26 cellular contexts compared by ENCODE assay signal in genomic region chr9:87642330-87643110, GRCh38.
A peak's percentile ranks its signal among the peaks of the same experiment; 100 is the strongest.
DNase-seq lines count a peak whose midpoint lies in the region; ATAC-seq and TF ChIP-seq lines count a peak whose summit lies in the region.
"Had no signal": no experiment of that assay in that cellular context is flagged by ENCODE, and none has a peak within 500 bp of the region (broad histone marks: within the 10 kb centered on the region; RNA-seq: fewer than 3 reads in every experiment).

No MANE protein-coding gene starts in this region.

- H3K4me3 Mint-ChIP-seq in Caco-2 (ENCODE audit: unreplicated experiment) = no peak overlapping the region
- H3K4me3 Mint-ChIP-seq: activated CD8-positive, alpha-beta T cell treated with anti-CD3 and anti-CD28 coated beads, Interleukin-2, amount 10 ng/mL, durations not matched to agents 7 days and 5 days; activated T-cell treated with anti-CD3 and anti-CD28 coated beads, Interleukin-2, amount 50 U/mL, for 24 hours; CD4-positive, CD25-positive, alpha-beta regulatory T cell; GM23338 had no signal

- peaks cover 58% of the 10 kb centered on the region for H3K4me1 ChIP-seq in body of pancreas
- peaks cover 7 to 30% of the 10 kb centered on the region in 2 donors for H3K4me1 ChIP-seq in left lung
- peaks cover 42% of the 10 kb centered on the region for H3K4me1 ChIP-seq in stomach smooth muscle (ENCODE audit: control insufficient read depth, insufficient read depth, low read length)
- H3K4me1 ChIP-seq in Caco-2 = no peaks in the 10 kb centered on the region
- H3K4me1 ChIP-seq: colonic mucosa, gastrocnemius medialis, uterus had no signal

- ATAC-seq in body of pancreas = no peak
- peak; percentile 42 for ATAC-seq in left lung
- ATAC-seq: activated CD8-positive, alpha-beta T cell treated with anti-CD3 and anti-CD28 coated beads, Interleukin-2, amount 10 ng/mL, durations not matched to agents 7 days and 5 days; gastrocnemius medialis had no signal

- no TSS peak for BruUV-seq in Caco-2 (replicated peaks; lab: Mats Ljungman, UMichigan)

- no peaks in the 10 kb centered on the region for H3K9me3 Mint-ChIP-seq in Caco-2 (ENCODE audit: unreplicated experiment)
- H3K9me3 Mint-ChIP-seq: activated T-cell treated with anti-CD3 and anti-CD28 coated beads, Interleukin-2, amount 50 U/mL, for 24 hours; GM23338 had no signal

- H3K27ac ChIP-seq in body of pancreas = peak overlapping the region; percentile 23 to 65 (median 32)
- H3K27ac ChIP-seq in left lung = peak overlapping the region in 1 of 2 donors; percentile 13
- peak overlapping the region; percentile 46 for H3K27ac ChIP-seq in stomach smooth muscle (ENCODE audit: low read length)
- H3K27ac ChIP-seq: brain microvascular endothelial cell, colonic mucosa, gastrocnemius medialis, Peyer's patch, uterus had no signal

- TF ChIP-seq CTCF in GM12872 (IDR thresholded peaks at IDR 0.05; ENCODE audit: insufficient read depth, low read depth, low read length) = 0 out of 3 replicates have a peak, but pooled peaks have one; percentile 4
- TF ChIP-seq CTCF in body of pancreas (IDR thresholded peaks at IDR 0.05) = no peak
- no peak for TF ChIP-seq CTCF in left lung (IDR thresholded peaks at IDR 0.05)
- TF ChIP-seq CTCF in Caco-2 (IDR thresholded peaks at IDR 0.05; ENCODE audit: insufficient read depth in 1 of 2, low read depth in 1 of 2, low read length in 1 of 2, severe bottlenecking in 1 of 2, unreplicated experiment in 1 of 2) = no peak

- POLR2A ChIA-PET in Caco-2 (lab: Charles Lee) = no interaction called here

- no peaks in the 10 kb centered on the region for H3K4me1 Mint-ChIP-seq in Caco-2 (ENCODE audit: low read depth, unreplicated experiment)
- H3K4me1 Mint-ChIP-seq: CD4-positive, CD25-positive, alpha-beta regulatory T cell had no signal

- H3K9ac ChIP-seq in stomach smooth muscle (ENCODE audit: low read length in 2 of 2) = no peak overlapping the region

- peaks cover 33% of the 10 kb centered on the region for H3K36me3 Mint-ChIP-seq in Caco-2 (ENCODE audit: insufficient read depth, unreplicated experiment)
- H3K36me3 Mint-ChIP-seq: CD4-positive, CD25-positive, alpha-beta regulatory T cell had no signal

- H3K27me3 Mint-ChIP-seq in Caco-2 (ENCODE audit: insufficient read depth, unreplicated experiment) = no peaks in the 10 kb centered on the region
- H3K27me3 Mint-ChIP-seq: CD4-positive, CD25-positive, alpha-beta regulatory T cell had no signal

- WGBS in body of pancreas, 2 donors = 70 to 74% methylated on average over 6 of the region's 6 CpGs

- intact Hi-C loops in body of pancreas (cut with DNase I) = no loop called here
- intact Hi-C loops in left lung (cut with DNase I) = no loop called here
- intact Hi-C loops in Caco-2 (cut with micrococcal nuclease; ENCODE audit: unreplicated experiment) = loop anchor here (5.0 kb wide), 1 partner anchor 305 kb away; no protein-coding TSS in a partner anchor

- no peak for TF ChIP-seq POLR2A in body of pancreas (IDR thresholded peaks at IDR 0.05)

- CTCF ChIA-PET in Caco-2 (lab: Charles Lee) = interaction anchor here (0.8 kb wide), 1 partner anchor 72 kb away, joined by 3 read pairs; no protein-coding TSS in a partner anchor

- H3K27me3 ChIP-seq in body of pancreas (no peaks in the 10 kb centered on the region), left lung (no peaks in the 10 kb centered on the region), stomach smooth muscle (ENCODE audit: control insufficient read depth in 1 of 2, insufficient read depth in 2 of 2, low read length in 2 of 2) (no peaks in the 10 kb centered on the region), Caco-2 (replicated peaks; ENCODE audit: control insufficient read depth, insufficient read depth, low read length) (no peaks in the 10 kb centered on the region)
- H3K27me3 ChIP-seq: brain microvascular endothelial cell, colonic mucosa, gastrocnemius medialis, Peyer's patch, uterus had no signal

- H3K27ac Mint-ChIP-seq in Caco-2 (ENCODE audit: unreplicated experiment) = no peak overlapping the region
- H3K27ac Mint-ChIP-seq: activated CD8-positive, alpha-beta T cell treated with anti-CD3 and anti-CD28 coated beads, Interleukin-2, amount 10 ng/mL, durations not matched to agents 7 days and 5 days; activated T-cell treated with anti-CD3 and anti-CD28 coated beads, Interleukin-2, amount 50 U/mL, for 24 hours; CD4-positive, CD25-positive, alpha-beta regulatory T cell had no signal

- DNase-seq in body of pancreas (no peak), left lung (no peak), Caco-2 (no peak), activated T-cell treated with anti-CD3 and anti-CD28 coated beads for 4 hours (no peak)
- DNase-seq in activated CD4-positive, alpha-beta T cell treated with anti-CD3 and anti-CD28 coated beads for 4 hours = no peak
- DNase-seq: activated CD4-positive, CD25-positive, alpha-beta regulatory T cell treated with anti-CD3 and anti-CD28 coated beads, Interleukin-2, amount 50 U/mL, for 72 hours; activated CD8-positive, alpha-beta T cell treated with anti-CD3 and anti-CD28 coated beads, Interleukin-2, amount 10 ng/mL, durations not matched to agents 7 days and 5 days; activated T-cell treated with anti-CD3 and anti-CD28 coated beads, Interleukin-2, amount 50 U/mL, for 24 hours; brain microvascular endothelial cell; CD4-positive, CD25-positive, alpha-beta regulatory T cell; colonic mucosa; effector memory CD4-positive, alpha-beta T cell; gastrocnemius medialis; NCI-H1694 treated with DMSO at 0.1 percent for 48 hours; NCI-H2171 treated with DMSO at 0.1 percent for 48 hours; NCI-H524; Peyer's patch; SIG-M5; small intestine; stimulated activated CD4-positive, alpha-beta T cell treated with anti-CD3 and anti-CD28 coated beads, Interleukin-2, amount 100 ng/mL, for 24 hours; substantia nigra; T-helper 1 cell; uterus had no signal

- no peaks in the 10 kb centered on the region for H3K9me3 ChIP-seq in body of pancreas
- H3K9me3 ChIP-seq in left lung = no peaks in the 10 kb centered on the region
- no peaks in the 10 kb centered on the region for H3K9me3 ChIP-seq in stomach smooth muscle (ENCODE audit: control insufficient read depth in 2 of 2, low read length in 2 of 2)
- no peaks in the 10 kb centered on the region for H3K9me3 ChIP-seq in Caco-2
- H3K9me3 ChIP-seq: colonic mucosa, gastrocnemius medialis, Peyer's patch, uterus had no signal

- peaks cover 0 to 6% of the 10 kb centered on the region in 2 donors for H3K36me3 ChIP-seq in body of pancreas (replicated peaks in 1 of 2; ENCODE audit: insufficient read depth in 1 of 2, low read depth in 2 of 2)
- peaks cover 0 to 40% of the 10 kb centered on the region in 2 donors for H3K36me3 ChIP-seq in left lung
- H3K36me3 ChIP-seq in stomach smooth muscle (ENCODE audit: control insufficient read depth in 2 of 2, insufficient read depth in 2 of 2, low read length in 2 of 2) = peaks cover 19 to 23% of the 10 kb centered on the region in 2 donors
- no peaks in the 10 kb centered on the region for H3K36me3 ChIP-seq in Caco-2 (ENCODE audit: control insufficient read depth, insufficient read depth, low read length)
- H3K36me3 ChIP-seq: brain microvascular endothelial cell, colonic mucosa, gastrocnemius medialis, uterus had no signal

- no peak overlapping the region for H3K4me3 ChIP-seq in body of pancreas
- H3K4me3 ChIP-seq in left lung = no peak overlapping the region
- H3K4me3 ChIP-seq in stomach smooth muscle (ENCODE audit: low read length in 2 of 2) = no peak overlapping the region
- no peak overlapping the region for H3K4me3 ChIP-seq in Caco-2 (ENCODE audit: low read depth, low read length)
- H3K4me3 ChIP-seq: colonic mucosa, gastrocnemius medialis, GM23338, Peyer's patch, uterus had no signal
